Comparison of ENCODE assay signal across 2 cellular contexts in the genomic region with DNA sequence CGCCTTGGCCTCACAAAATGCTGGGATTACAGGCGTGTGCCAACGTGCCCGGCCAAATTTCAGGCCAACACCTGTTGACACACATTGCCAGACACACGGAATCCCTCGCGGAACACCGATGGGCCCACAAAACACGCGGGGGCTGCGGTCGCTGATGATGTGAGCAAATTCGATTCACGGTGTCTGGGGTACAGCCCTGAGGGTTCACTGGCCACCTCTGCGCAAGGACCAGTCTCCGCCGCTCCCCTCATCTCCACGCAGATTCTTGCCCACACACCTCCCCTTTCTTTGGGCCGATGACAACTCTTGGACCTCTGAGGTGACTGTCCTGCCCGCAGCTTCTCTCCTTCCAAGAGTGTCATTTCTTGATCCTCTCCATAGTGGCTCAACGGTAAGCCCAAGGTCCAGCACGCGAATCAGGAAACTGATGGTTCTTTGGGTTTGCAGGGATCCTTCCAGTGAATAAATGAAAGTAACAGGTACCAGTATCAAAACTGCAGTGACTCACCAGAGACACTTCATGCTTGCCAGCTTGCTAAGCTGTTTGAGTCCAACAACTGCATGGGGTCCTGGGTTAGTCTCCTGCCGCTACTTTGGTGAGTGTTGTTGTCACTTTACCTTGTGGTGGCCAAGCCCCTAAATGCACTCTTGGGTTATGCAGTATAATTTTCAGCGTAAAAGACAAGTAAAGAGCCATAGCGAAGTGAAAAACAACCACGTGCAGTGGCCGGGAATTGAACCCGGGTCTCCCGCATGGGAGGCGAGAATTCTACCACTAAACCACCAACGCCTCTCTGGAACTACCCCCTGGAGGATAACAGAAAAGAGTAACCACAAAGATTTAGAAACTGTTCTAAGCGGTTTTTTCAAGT.
TF ChIP-seq lines count a peak whose summit lies in the region.

No MANE protein-coding gene starts in this region.

TF ChIP-seq in GM12878, 131 proteins besides CTCF, POLR2A, EP300 and RAD21:
- TF ChIP-seq SREBF2 (IDR thresholded peaks at IDR 0.05; ENCODE audit: low read length) (peak; percentile 76; the same call in 1 of the 2 replicates), ZNF24 (IDR thresholded peaks at IDR 0.05) (peak; percentile 95), GABPA (IDR thresholded peaks at IDR 0.05; ENCODE audit: low read depth) (0 out of 2 replicates have a peak, but pooled peaks have one; percentile 11), YY1 (IDR thresholded peaks at IDR 0.05; ENCODE audit: low read depth, low read length) (no peak), RUNX3 (IDR thresholded peaks at IDR 0.05; ENCODE audit: low read length) (peak; percentile 66), TARDBP (IDR thresholded peaks at IDR 0.05; ENCODE audit: borderline replicate concordance) (peak; percentile 56; the same call in 1 of the 2 replicates)

TF ChIP-seq in liver, 16 proteins besides CTCF, POLR2A, EP300 and RAD21:
- peak; percentile 89 for TF ChIP-seq ATF3 (IDR thresholded peaks at IDR 0.05)
- no peak for TF ChIP-seq EGR1 (IDR thresholded peaks at IDR 0.05; ENCODE audit: low read depth in 2 of 2)
